14 cellular contexts compared by ENCODE assay signal in the genomic region with DNA sequence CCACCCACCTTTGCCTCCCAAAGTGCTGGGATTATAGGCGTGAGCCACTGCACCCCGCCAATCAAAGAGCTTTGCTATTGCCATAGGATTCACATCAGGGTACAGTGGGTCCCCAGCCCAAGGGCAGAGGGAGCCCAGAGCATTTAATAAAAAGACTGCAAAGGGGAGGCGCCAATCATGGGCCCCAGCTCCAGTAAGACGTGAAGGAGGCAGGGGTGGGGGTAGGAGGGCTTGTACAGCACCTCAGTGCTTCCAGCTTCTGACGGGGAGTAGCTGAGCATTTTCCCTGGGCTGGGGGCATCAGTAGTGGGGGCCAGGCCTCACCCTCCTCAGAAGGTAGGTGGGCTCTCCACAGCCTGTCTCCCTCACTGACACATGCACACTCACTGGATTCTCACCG. TPM values are rescaled to one million over a fixed set of nuclear protein-coding genes. Genes with fewer than 3 reads are reported as not detected.
DNase-seq lines count a peak whose midpoint lies in the region; ATAC-seq, FAIRE-seq and TF ChIP-seq lines count a peak whose summit lies in the region.
"Had no signal": no experiment of that assay in that cellular context is flagged by ENCODE, and none has a peak within 500 bp of the region (broad histone marks: within the 10 kb centered on the region; RNA-seq: fewer than 3 reads in every experiment).

No MANE protein-coding gene starts in this region.

- H2BK5ac ChIP-seq in H1 (ENCODE audit: low read depth, low read length), result no peak overlapping the region

- H2AK5ac ChIP-seq in H1 (ENCODE audit: low read depth, low read length), result no peak overlapping the region

- WGBS in H1 (ENCODE audit: extremely low coverage in 1 of 2, insufficient coverage in 1 of 2, insufficient read length in 1 of 2, insufficient replicate concordance in 2 of 2, low coverage in 1 of 2, low lambda C conversion rate in 2 of 2, missing lambda C conversion rate in 1 of 2), 2 experiments, result 88% methylated on average over 6 of the region's 6 CpGs; no CpG with 5 or more reads in 1 of the 2 experiments

- peak overlapping the region; percentile 83 for H3K4me3 Mint-ChIP-seq in activated naive CD4-positive, alpha-beta T cell treated with anti-CD3 and anti-CD28 coated beads, Interleukin-2, amount 10 ng/mL, durations not matched to agents 7 days and 5 days
- peak overlapping the region; percentile 80 to 85 for H3K4me3 Mint-ChIP-seq in stimulated activated naive B cell treated with anti-CD40 and anti-IgM and Interleukin-4, amounts not matched to agents 10 μg/mL and 1 μg/mL and 100 μg/mL, for 72 hours

- H3K14ac ChIP-seq in H1 (ENCODE audit: insufficient read length), result no peak overlapping the region

- no peak overlapping the region for H3K23ac ChIP-seq in H1 (ENCODE audit: insufficient read length)

- no peak for ATAC-seq in activated naive CD4-positive, alpha-beta T cell treated with anti-CD3 and anti-CD28 coated beads, Interleukin-2, amount 50 U/mL, for 72 hours
- no peak for ATAC-seq in stimulated activated naive B cell treated with anti-CD40 and anti-IgM and Interleukin-4, amounts not matched to agents 10 μg/mL and 1 μg/mL and 100 μg/mL, for 72 hours (replicated peaks)
- ATAC-seq in GM19035 (IDR thresholded peaks at IDR 0.05; ENCODE audit: unreplicated experiment), result no peak

- H3K23me2 ChIP-seq in H1 (ENCODE audit: low read depth, low read length), result peaks cover 11% of the 10 kb centered on the region

- no peaks in the 10 kb centered on the region for H3K79me1 ChIP-seq in H1 (ENCODE audit: low read depth, low read length)

- no peak for TF ChIP-seq EP300 in H1 (IDR thresholded peaks at IDR 0.05; ENCODE audit: borderline replicate concordance in 1 of 2, low read depth in 2 of 2, low read length in 2 of 2)

- H3K79me2 ChIP-seq in OCI-LY3 (ENCODE audit: low read length), result peaks cover 48% of the 10 kb centered on the region
- no peaks in the 10 kb centered on the region for H3K79me2 ChIP-seq in H1 (ENCODE audit: control insufficient read depth in 1 of 2, insufficient read depth in 2 of 2, low read length in 2 of 2)

- no peak overlapping the region for H2BK12ac ChIP-seq in H1 (ENCODE audit: low read depth, low read length)

- peak overlapping the region; percentile 88 for H3K27ac Mint-ChIP-seq in activated naive CD4-positive, alpha-beta T cell treated with anti-CD3 and anti-CD28 coated beads, Interleukin-2, amount 10 ng/mL, durations not matched to agents 7 days and 5 days
- peak overlapping the region in 1 of 2 donors; percentile 40 for H3K27ac Mint-ChIP-seq in activated naive CD4-positive, alpha-beta T cell treated with anti-CD3 and anti-CD28 coated beads, Interleukin-2, amount 50 U/mL, for 72 hours
- peak overlapping the region; percentile 56 for H3K27ac Mint-ChIP-seq in stimulated activated naive B cell treated with anti-CD40 and anti-IgM and Interleukin-4, amounts not matched to agents 10 μg/mL and 1 μg/mL and 100 μg/mL, for 72 hours

- H3K4me1 ChIP-seq in OCI-LY3 (ENCODE audit: low read length) (peaks cover 58% of the 10 kb centered on the region), H1 (replicated peaks in 1 of 4; ENCODE audit: control insufficient read depth in 3 of 4, insufficient read depth in 4 of 4, low read length in 3 of 4) (peaks cover 10 to 23% (median 16%) of the 10 kb centered on the region in 4 experiments)

- H4K20me1 ChIP-seq in OCI-LY3 (ENCODE audit: insufficient read depth, low read length) (no peaks in the 10 kb centered on the region), H1 (replicated peaks in 1 of 2; ENCODE audit: control insufficient read depth in 1 of 2, insufficient read depth in 2 of 2, low read length in 2 of 2) (no peaks in the 10 kb centered on the region)

- H3K4me2 ChIP-seq in OCI-LY3 (ENCODE audit: low read length) (peak overlapping the region; percentile 94), H1 (ENCODE audit: insufficient read depth in 1 of 2, low read depth in 2 of 2, low read length in 2 of 2) (no peak overlapping the region)

- H3K27ac ChIP-seq in OCI-LY3 (ENCODE audit: low read length) (no peak overlapping the region), H1 (ENCODE audit: low read depth, low read length) (no peak overlapping the region)
- H3K27ac ChIP-seq: neutrophil had no signal

- TF ChIP-seq POLR2A in H1 (IDR thresholded peaks at IDR 0.05; ENCODE audit: control extremely low read depth in 1 of 2, low read depth in 2 of 2, low read length in 2 of 2), result no peak

- H3K36me3 ChIP-seq in OCI-LY3 (replicated peaks; ENCODE audit: low read depth, low read length) (peaks cover 14% of the 10 kb centered on the region), H1 (ENCODE audit: control insufficient read depth in 2 of 4, insufficient read depth in 4 of 4, low read length in 3 of 4) (no peaks in the 10 kb centered on the region)
- H3K36me3 ChIP-seq: neutrophil had no signal

- TF ChIP-seq CTCF in OCI-LY3 (IDR thresholded peaks at IDR 0.05; ENCODE audit: low read depth, low read length), result no peak
- TF ChIP-seq CTCF in H1 (IDR thresholded peaks at IDR 0.05; ENCODE audit: control extremely low read depth in 1 of 3, insufficient read depth in 1 of 3, low read depth in 1 of 3, low read length in 3 of 3), result no peak

- no peak for TF ChIP-seq RAD21 in H1 (IDR thresholded peaks at IDR 0.05 in 1 of 2, conservative IDR thresholded peaks at IDR 0.05 in 1 of 2; ENCODE audit: low read depth in 2 of 2, low read length in 2 of 2)

- POLR2A ChIA-PET in H1 (lab: Charles Lee; ENCODE audit: partially characterized antibody), result interaction anchor here (1.0 to 2.3 kb wide), 3 partner anchors 8 to 33 kb away, joined by 3 to 10 read pairs (median 7); no protein-coding TSS in a partner anchor

- H2BK20ac ChIP-seq in H1 (ENCODE audit: low read length), result no peak overlapping the region

- no peaks in the 10 kb centered on the region for H3K27me3 ChIP-seq in OCI-LY3 (ENCODE audit: low read depth, low read length)
- H3K27me3 ChIP-seq in H1 (replicated peaks in 1 of 4; ENCODE audit: control insufficient read depth in 3 of 4, extremely low read depth in 1 of 4, insufficient read depth in 3 of 4, low read length in 3 of 4), result peaks cover 0 to 20% (median 13%) of the 10 kb centered on the region in 4 experiments; a peak in 6 of 7 replicates

- H3K56ac ChIP-seq in H1 (replicated peaks; ENCODE audit: insufficient read length, low read depth, low read length), result no peak overlapping the region

- FAIRE-seq in H1 (lab: Jason Lieb, UNC), result no peak
- FAIRE-seq: frontal cortex had no signal

- H2BK120ac ChIP-seq in H1 (replicated peaks; ENCODE audit: low read depth, low read length), result no peak overlapping the region

- H3K4ac ChIP-seq in H1 (replicated peaks; ENCODE audit: insufficient read length, low read depth, low read length), result no peak overlapping the region

- H3K4me3 ChIP-seq in OCI-LY3 (ENCODE audit: low read length) (peak overlapping the region; percentile 79), H1 (ENCODE audit: extremely low read depth in 1 of 4, insufficient read depth in 2 of 4, low read depth in 3 of 4, low read length in 4 of 4) (no peak overlapping the region)

- H4K8ac ChIP-seq in H1 (ENCODE audit: extremely low read depth, insufficient read depth, low read length), result no peak overlapping the region

- H3K9me3 ChIP-seq in OCI-LY3 (ENCODE audit: insufficient read depth, low read length) (no peaks in the 10 kb centered on the region), H1 (ENCODE audit: insufficient read depth in 2 of 2, low read depth in 1 of 2, low read length in 1 of 2) (peaks cover 7 to 8% of the 10 kb centered on the region in 2 experiments; a peak in 3 of 4 replicates)
- H3K9me3 ChIP-seq: neutrophil had no signal

- peak overlapping the region; percentile 38 for H4K91ac ChIP-seq in H1 (replicated peaks; ENCODE audit: insufficient read length, low read length)

- CTCF ChIA-PET in activated naive CD4-positive, alpha-beta T cell treated with anti-CD3 and anti-CD28 coated beads, Interleukin-2, amount 10 ng/mL, durations not matched to agents 7 days and 5 days (lab: Charles Lee), result interaction anchor here (0.7 to 3.4 kb wide), 6 partner anchors 8 to 83 kb away, joined by 3 to 23 read pairs (median 5); no protein-coding TSS in a partner anchor
- CTCF ChIA-PET in H1 (lab: Charles Lee; ENCODE audit: partially characterized antibody), result interaction anchor here (0.6 to 11.0 kb wide), 12 partner anchors 8 to 1794 kb away, joined by 3 to 83 read pairs (median 4); no protein-coding TSS in a partner anchor

- H3K36me3 Mint-ChIP-seq in activated naive CD4-positive, alpha-beta T cell treated with anti-CD3 and anti-CD28 coated beads, Interleukin-2, amount 10 ng/mL, durations not matched to agents 7 days and 5 days, result peaks cover 36% of the 10 kb centered on the region
- peaks cover 4 to 11% of the 10 kb centered on the region in 2 donors for H3K36me3 Mint-ChIP-seq in activated naive CD4-positive, alpha-beta T cell treated with anti-CD3 and anti-CD28 coated beads, Interleukin-2, amount 50 U/mL, for 72 hours
- H3K36me3 Mint-ChIP-seq in stimulated activated naive B cell treated with anti-CD40 and anti-IgM and Interleukin-4, amounts not matched to agents 10 μg/mL and 1 μg/mL and 100 μg/mL, for 72 hours, result peaks cover 5 to 13% of the 10 kb centered on the region in 2 donors

- no peak overlapping the region; the same call in 1 of the 2 replicates for H2BK15ac ChIP-seq in H1 (ENCODE audit: low read length)

- DNase-seq in activated naive CD4-positive, alpha-beta T cell treated with anti-CD3 and anti-CD28 coated beads, Interleukin-2, amount 10 ng/mL, durations not matched to agents 7 days and 5 days, result no peak
- no peak for DNase-seq in activated naive CD4-positive, alpha-beta T cell treated with anti-CD3 and anti-CD28 coated beads, Interleukin-2, amount 50 U/mL, for 72 hours (ENCODE audit: low spot score in 2 of 2)
- DNase-seq in H1 (ENCODE audit: low read depth in 1 of 2, low spot score in 2 of 2) (no peak), nucleus accumbens (lab: John Stamatoyannopoulos, UW) (no peak), COR-L47 (lab: John Stamatoyannopoulos, UW) (no peak)
- no peak for DNase-seq in stimulated activated naive B cell treated with anti-CD40 and anti-IgM and Interleukin-4, amounts not matched to agents 10 μg/mL and 1 μg/mL and 100 μg/mL, for 72 hours
- DNase-seq: amniotic stem cell; kidney glomerular epithelial cell; NCI-H69; stimulated activated CD4-positive, alpha-beta T cell treated with anti-CD3 and anti-CD28 coated beads, Interleukin-12 subunit alpha, Interleukin-12 subunit beta, amount 100 ng/mL, for 4 hours had no signal

- peaks cover 6% of the 10 kb centered on the region for H3K9me3 Mint-ChIP-seq in activated naive CD4-positive, alpha-beta T cell treated with anti-CD3 and anti-CD28 coated beads, Interleukin-2, amount 10 ng/mL, durations not matched to agents 7 days and 5 days
- H3K9me3 Mint-ChIP-seq in activated naive CD4-positive, alpha-beta T cell treated with anti-CD3 and anti-CD28 coated beads, Interleukin-2, amount 50 U/mL, for 72 hours, result peaks cover 0 to 11% of the 10 kb centered on the region in 2 donors
- H3K9me3 Mint-ChIP-seq in stimulated activated naive B cell treated with anti-CD40 and anti-IgM and Interleukin-4, amounts not matched to agents 10 μg/mL and 1 μg/mL and 100 μg/mL, for 72 hours, result peaks cover 0 to 2% of the 10 kb centered on the region in 2 donors

- no peak overlapping the region for H4K5ac ChIP-seq in H1 (ENCODE audit: insufficient read length, low read depth, low read length)

- H3K27me3 Mint-ChIP-seq in activated naive CD4-positive, alpha-beta T cell treated with anti-CD3 and anti-CD28 coated beads, Interleukin-2, amount 10 ng/mL, durations not matched to agents 7 days and 5 days, result no peaks in the 10 kb centered on the region
- H3K27me3 Mint-ChIP-seq in stimulated activated naive B cell treated with anti-CD40 and anti-IgM and Interleukin-4, amounts not matched to agents 10 μg/mL and 1 μg/mL and 100 μg/mL, for 72 hours, result no peaks in the 10 kb centered on the region

- H3K4me1 Mint-ChIP-seq in activated naive CD4-positive, alpha-beta T cell treated with anti-CD3 and anti-CD28 coated beads, Interleukin-2, amount 10 ng/mL, durations not matched to agents 7 days and 5 days, result peaks cover 74% of the 10 kb centered on the region
- H3K4me1 Mint-ChIP-seq in stimulated activated naive B cell treated with anti-CD40 and anti-IgM and Interleukin-4, amounts not matched to agents 10 μg/mL and 1 μg/mL and 100 μg/mL, for 72 hours, result peaks cover 38 to 67% of the 10 kb centered on the region in 2 donors

- no peak overlapping the region for H3K9ac ChIP-seq in OCI-LY3 (ENCODE audit: low read length)
- no peak overlapping the region for H3K9ac ChIP-seq in H1 (replicated peaks in 1 of 4; ENCODE audit: extremely low read depth in 1 of 4, low read depth in 3 of 4, low read length in 3 of 4)

- H2AFZ ChIP-seq in OCI-LY3 (ENCODE audit: low read depth, low read length) (no peak overlapping the region), H1 (ENCODE audit: low read length) (no peak overlapping the region)

- H3K18ac ChIP-seq in H1 (ENCODE audit: extremely low read depth, low read length), result no peak overlapping the region

RNA-seq across cellular contexts. Expression of a gene that starts 1.5 kb away (rescaled TPM):
- 10 to 100 TPM; 33.4 to 54.9 TPM for total RNA-seq in activated naive CD4-positive, alpha-beta T cell treated with anti-CD3 and anti-CD28 coated beads, Interleukin-2, amount 50 U/mL, for 72 hours
- 19.5 and 19.9 TPM in 2 replicates for total RNA-seq in H1 (2021; fragmentation: NEBNext Ultra II Directional; extraction: Animal tissue kit (Norgen Biotek cat#: 25700))
- polyA plus RNA-seq in H1 (2011; rRNA removed), result 32.8 and 33.9 TPM in 2 replicates
- polyA plus RNA-seq in H1 (2011; cell fraction: cytosol; rRNA removed), result 39.6 TPM
- 34.6 TPM for polyA plus RNA-seq in H1 (2011; cell fraction: nucleus; rRNA removed)
- 17.2 to 32.7 TPM (median 27.5 TPM) in 4 replicates for polyA plus RNA-seq in H1 (2012, experiment 1 of 2)
- polyA plus RNA-seq in H1 (2012, experiment 2 of 2), result 29.3 TPM
- 16.4 TPM for polyA plus RNA-seq in H1 (2013, experiment 1 of 2)
- polyA plus RNA-seq in H1 (2013, experiment 2 of 2), result 15.0 TPM
- 18.1 and 23.1 TPM in 2 replicates for polyA minus RNA-seq in H1 (2011; rRNA and poly(A)+ RNA removed)
- 12.4 TPM for polyA minus RNA-seq in H1 (2011; cell fraction: cytosol; rRNA and poly(A)+ RNA removed)
- polyA minus RNA-seq in H1 (2011; cell fraction: nucleus; rRNA and poly(A)+ RNA removed), result 11.7 TPM
